ENCODE assay signal across 25 cellular contexts in the genomic region with DNA sequence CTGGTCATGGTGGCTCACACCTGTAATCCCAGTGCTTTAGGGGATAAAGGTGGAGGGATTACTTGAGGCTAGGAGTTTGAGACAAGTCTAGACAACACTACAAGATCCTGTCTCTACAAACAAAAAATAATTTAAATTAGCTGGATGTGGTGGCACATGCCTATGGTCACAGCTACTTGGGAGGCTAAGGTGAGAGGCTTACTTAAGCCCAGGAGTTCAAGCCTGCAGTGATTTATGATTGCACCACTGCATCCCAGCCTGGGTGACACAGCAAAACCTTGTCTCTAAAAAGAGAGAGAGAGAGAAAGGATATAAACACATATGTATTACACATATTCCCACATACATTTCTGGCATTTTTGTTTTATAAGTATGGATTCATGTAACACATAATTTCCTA.
"Had no signal": no experiment of that assay in that cellular context is flagged by ENCODE, and none has a peak within 500 bp of the region (broad histone marks: within the 10 kb centered on the region; RNA-seq: fewer than 3 reads in every experiment).

No MANE protein-coding gene starts in this region.

- H3K4me3 ChIP-seq: left ventricle myocardium inferior, lung, neural progenitor cell, ovary, right atrium auricular region, right lobe of liver, smooth muscle cell, stomach, testis, thyroid gland, transverse colon, upper lobe of left lung, vagina had no signal

- H3K9ac ChIP-seq: neural progenitor cell had no signal

- H3K27ac ChIP-seq: left ventricle myocardium inferior, neural progenitor cell, neutrophil, ovary, right atrium auricular region, right lobe of liver, stomach, testis, thyroid gland, transverse colon, upper lobe of left lung, vagina had no signal

- H3K4me1 ChIP-seq: neural progenitor cell, right atrium auricular region, right lobe of liver, stomach, testis, thyroid gland, upper lobe of left lung, vagina had no signal

- H2AFZ ChIP-seq: neural progenitor cell had no signal

- H3K9me3 ChIP-seq: left ventricle myocardium inferior, neutrophil, ovary, right atrium auricular region, right lobe of liver, stomach, testis, thyroid gland, transverse colon, vagina had no signal

- H3K36me3 ChIP-seq: left ventricle myocardium inferior, neural progenitor cell, neutrophil, ovary, right atrium auricular region, right lobe of liver, stomach, thyroid gland, transverse colon, upper lobe of left lung, vagina had no signal

- H3K4me2 ChIP-seq: neural progenitor cell, smooth muscle cell had no signal

- ATAC-seq: natural killer cell; stimulated activated naive B cell treated with anti-CD40 and anti-IgM and Interleukin-4, amounts not matched to agents 10 μg/mL and 1 μg/mL and 100 μg/mL, for 72 hours; stimulated activated naive CD8-positive, alpha-beta T cell treated with anti-CD3 and anti-CD28 coated beads, Interleukin-15, Interleukin-2, amounts not matched to agents 100 U/mL and 50 U/mL, for 24 hours had no signal

- DNase-seq: hypothalamus; immature natural killer cell; left ventricle myocardium inferior; mesendoderm; naive B cell; natural killer cell; nephron progenitor cell; ovary; right lobe of liver; stimulated activated CD4-positive, alpha-beta T cell treated with anti-CD3 and anti-CD28 coated beads, Interleukin-1b, Interleukin-23, amount 100 ng/mL, for 48 hours; stimulated activated CD4-positive, alpha-beta T cell treated with anti-CD3 and anti-CD28 coated beads, Interleukin-4, amount 100 ng/mL, for 1 hour; stimulated activated naive B cell treated with anti-CD40 and anti-IgM and Interleukin-4, amounts not matched to agents 10 μg/mL and 1 μg/mL and 100 μg/mL, for 72 hours; stimulated activated naive CD8-positive, alpha-beta T cell treated with anti-CD3 and anti-CD28 coated beads, Interleukin-15, Interleukin-2, amounts not matched to agents 100 U/mL and 50 U/mL, for 24 hours; stomach; testis; thyroid gland; transverse colon; upper lobe of left lung had no signal

- FAIRE-seq: islet of Langerhans had no signal

- H3K27me3 ChIP-seq: neural progenitor cell, neutrophil, ovary, right atrium auricular region, right lobe of liver, stomach, testis, thyroid gland, transverse colon, upper lobe of left lung, vagina had no signal
